ENCODE assay signal across 1 cellular context in genomic region chr15:70260096-70260495, GRCh38.
TF ChIP-seq lines count a peak whose summit lies in the region.

No MANE protein-coding gene starts in this region.

TF ChIP-seq in GM12878, 131 proteins besides CTCF, POLR2A, EP300 and RAD21 (continued from another document):
- no peak for TF ChIP-seq RELB (IDR thresholded peaks at IDR 0.05; ENCODE audit: low read depth)
